Comparison of ENCODE assay signal across 9 cellular contexts in the genomic region with DNA sequence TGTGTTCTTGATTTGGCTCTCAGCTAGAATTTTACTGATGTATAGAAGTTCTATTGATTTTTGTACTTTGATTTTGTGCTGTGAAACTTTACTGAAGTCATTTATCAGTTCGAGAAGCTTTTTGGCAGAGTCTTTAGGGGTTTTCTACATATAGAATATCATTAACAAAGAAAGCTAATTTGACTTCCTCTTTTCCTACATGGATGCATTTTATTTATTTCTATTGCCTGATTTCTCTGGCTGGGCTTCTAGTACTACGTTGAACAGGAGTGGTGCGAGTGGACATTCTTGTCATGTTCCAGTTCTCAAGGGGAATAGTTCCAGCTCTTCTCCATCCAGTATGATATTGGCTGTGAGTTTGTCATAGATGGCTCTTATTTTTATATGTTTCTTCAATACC.
"Had no signal": no experiment of that assay in that cellular context is flagged by ENCODE, and none has a peak within 500 bp of the region (broad histone marks: within the 10 kb centered on the region; RNA-seq: fewer than 3 reads in every experiment).

No MANE protein-coding gene starts in this region.

- H3K4me3 ChIP-seq: GM23338 had no signal

- FAIRE-seq: H1, H54, HTR-8/SVneo had no signal

- H3K27ac ChIP-seq: KMS-11 had no signal

- H2AFZ ChIP-seq: GM23338 had no signal

- ATAC-seq: GM23338 had no signal

- H3K4me2 ChIP-seq: GM23338, KMS-11 had no signal

- DNase-seq: H9, HCEC 1CT, IMR-90, KBM-7 had no signal

- H3K9ac ChIP-seq: KMS-11 had no signal
